Comparison of ENCODE assay signal across 1 cellular context in the genomic region with DNA sequence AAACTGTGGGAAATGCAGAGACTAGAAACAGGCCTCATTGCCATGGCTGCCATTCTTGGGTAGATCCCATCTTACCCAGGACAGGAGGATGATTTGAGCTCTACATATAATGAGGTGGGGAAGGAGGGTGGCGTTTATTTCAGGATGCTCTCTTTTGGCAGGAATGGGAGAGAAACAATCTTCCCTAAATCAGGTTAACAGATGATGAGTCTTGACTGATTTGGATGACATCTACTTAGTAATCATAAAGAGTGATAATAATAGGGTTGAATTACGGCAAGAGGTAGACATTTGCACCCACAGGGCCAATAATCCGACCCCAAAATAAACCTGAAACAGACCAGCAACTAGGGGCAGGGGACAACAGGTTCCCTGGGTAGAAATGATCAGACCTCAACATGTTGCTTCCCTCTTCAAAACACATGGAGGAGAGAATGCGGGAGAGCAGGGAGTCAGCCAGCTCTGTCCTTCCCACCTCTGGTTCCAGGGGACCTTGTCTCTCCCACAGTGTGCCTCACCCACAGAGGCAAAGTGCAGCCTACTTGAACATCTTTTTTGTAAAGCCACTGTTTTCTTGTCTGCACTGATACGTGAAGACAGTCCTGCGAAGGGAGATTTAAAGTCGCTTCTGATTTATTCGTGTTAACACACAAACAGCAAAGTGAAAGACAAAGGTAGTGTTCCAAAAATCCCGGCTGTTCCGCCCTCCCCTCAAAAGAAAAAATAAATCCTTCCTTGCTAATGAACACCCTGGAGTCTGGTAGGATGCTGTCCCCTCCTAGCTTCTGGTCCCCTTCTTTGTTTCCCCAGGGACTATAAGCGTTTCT.
A peak's percentile ranks its signal among the peaks of the same experiment; 100 is the strongest.
TF ChIP-seq lines count a peak whose summit lies in the region.

No MANE protein-coding gene starts in this region.

TF ChIP-seq in HepG2, 621 proteins besides CTCF, POLR2A, EP300 and RAD21 (continued from another document and continues in another):
- TF ChIP-seq SIN3A (IDR thresholded peaks at IDR 0.05; ENCODE audit: borderline replicate concordance, low read depth, low read length): peak; percentile 73; the same call in 1 of the 2 replicates
- TF ChIP-seq ZFP62 (CRISPR knock-in tag; IDR thresholded peaks at IDR 0.05): no peak
- TF ChIP-seq ZNF232 (CRISPR knock-in tag; IDR thresholded peaks at IDR 0.05; ENCODE audit: borderline replicate concordance): no peak
- no peak for TF ChIP-seq ZNF687 (CRISPR knock-in tag; IDR thresholded peaks at IDR 0.05)
- TF ChIP-seq, protein P1, sequence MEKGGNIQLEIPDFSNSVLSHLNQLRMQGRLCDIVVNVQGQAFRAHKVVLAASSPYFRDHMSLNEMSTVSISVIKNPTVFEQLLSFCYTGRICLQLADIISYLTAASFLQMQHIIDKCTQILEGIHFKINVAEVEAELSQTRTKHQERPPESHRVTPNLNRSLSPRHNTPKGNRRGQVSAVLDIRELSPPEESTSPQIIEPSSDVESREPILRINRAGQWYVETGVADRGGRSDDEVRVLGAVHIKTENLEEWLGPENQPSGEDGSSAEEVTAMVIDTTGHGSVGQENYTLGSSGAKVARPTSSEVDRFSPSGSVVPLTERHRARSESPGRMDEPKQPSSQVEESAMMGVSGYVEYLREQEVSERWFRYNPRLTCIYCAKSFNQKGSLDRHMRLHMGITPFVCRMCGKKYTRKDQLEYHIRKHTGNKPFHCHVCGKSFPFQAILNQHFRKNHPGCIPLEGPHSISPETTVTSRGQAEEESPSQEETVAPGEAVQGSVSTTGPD (CRISPR knock-in tag; IDR thresholded peaks at IDR 0.05): no peak
- TF ChIP-seq, protein P2, sequence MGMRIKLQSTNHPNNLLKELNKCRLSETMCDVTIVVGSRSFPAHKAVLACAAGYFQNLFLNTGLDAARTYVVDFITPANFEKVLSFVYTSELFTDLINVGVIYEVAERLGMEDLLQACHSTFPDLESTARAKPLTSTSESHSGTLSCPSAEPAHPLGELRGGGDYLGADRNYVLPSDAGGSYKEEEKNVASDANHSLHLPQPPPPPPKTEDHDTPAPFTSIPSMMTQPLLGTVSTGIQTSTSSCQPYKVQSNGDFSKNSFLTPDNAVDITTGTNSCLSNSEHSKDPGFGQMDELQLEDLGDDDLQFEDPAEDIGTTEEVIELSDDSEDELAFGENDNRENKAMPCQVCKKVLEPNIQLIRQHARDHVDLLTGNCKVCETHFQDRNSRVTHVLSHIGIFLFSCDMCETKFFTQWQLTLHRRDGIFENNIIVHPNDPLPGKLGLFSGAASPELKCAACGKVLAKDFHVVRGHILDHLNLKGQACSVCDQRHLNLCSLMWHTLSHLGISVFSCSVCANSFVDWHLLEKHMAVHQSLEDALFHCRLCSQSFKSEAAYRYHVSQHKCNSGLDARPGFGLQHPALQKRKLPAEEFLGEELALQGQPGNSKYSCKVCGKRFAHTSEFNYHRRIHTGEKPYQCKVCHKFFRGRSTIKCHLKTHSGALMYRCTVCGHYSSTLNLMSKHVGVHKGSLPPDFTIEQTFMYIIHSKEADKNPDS (CRISPR knock-in tag; IDR thresholded peaks at IDR 0.05): no peak
- TF ChIP-seq ZNF773 (CRISPR knock-in tag; IDR thresholded peaks at IDR 0.05; ENCODE audit: borderline replicate concordance): no peak
- TF ChIP-seq NRL (CRISPR knock-in tag; IDR thresholded peaks at IDR 0.05; ENCODE audit: borderline replicate concordance): no peak
- TF ChIP-seq SMC3 (IDR thresholded peaks at IDR 0.05; ENCODE audit: low read length): no peak
- no peak for TF ChIP-seq ONECUT2 (CRISPR knock-in tag; IDR thresholded peaks at IDR 0.05)
- no peak for TF ChIP-seq EED (CRISPR knock-in tag; IDR thresholded peaks at IDR 0.05)
- TF ChIP-seq ZNF317 (CRISPR knock-in tag; IDR thresholded peaks at IDR 0.05): no peak
- TF ChIP-seq TFE3 (CRISPR knock-in tag; IDR thresholded peaks at IDR 0.05): peak; percentile 54; the same call in 1 of the 2 replicates
- no peak for TF ChIP-seq HES4 (CRISPR knock-in tag; IDR thresholded peaks at IDR 0.05; ENCODE audit: borderline replicate concordance)
- peak; percentile 15; the same call in 1 of the 2 replicates for TF ChIP-seq POGK (CRISPR knock-in tag; conservative IDR thresholded peaks at IDR 0.05)
- no peak for TF ChIP-seq ZSCAN20 (CRISPR knock-in tag; IDR thresholded peaks at IDR 0.05; ENCODE audit: borderline replicate concordance)
- TF ChIP-seq MAF1 (CRISPR knock-in tag; IDR thresholded peaks at IDR 0.05; ENCODE audit: borderline replicate concordance): no peak
- TF ChIP-seq PATZ1 (CRISPR knock-in tag; IDR thresholded peaks at IDR 0.05): 0 out of 2 replicates have a peak, but pooled peaks have one; percentile 14
- TF ChIP-seq ZNF292 (CRISPR knock-in tag; IDR thresholded peaks at IDR 0.05; ENCODE audit: borderline replicate concordance, low read depth): 0 out of 2 replicates have a peak, but pooled peaks have one; percentile 30
- TF ChIP-seq ZNF276 (CRISPR knock-in tag; IDR thresholded peaks at IDR 0.05; ENCODE audit: low read depth): 0 out of 2 replicates have a peak, but pooled peaks have one; percentile 15
- TF ChIP-seq NONO (IDR thresholded peaks at IDR 0.05): no peak
- no peak for TF ChIP-seq NONO (CRISPR knock-in tag; conservative IDR thresholded peaks at IDR 0.05)
- TF ChIP-seq, protein P3, sequence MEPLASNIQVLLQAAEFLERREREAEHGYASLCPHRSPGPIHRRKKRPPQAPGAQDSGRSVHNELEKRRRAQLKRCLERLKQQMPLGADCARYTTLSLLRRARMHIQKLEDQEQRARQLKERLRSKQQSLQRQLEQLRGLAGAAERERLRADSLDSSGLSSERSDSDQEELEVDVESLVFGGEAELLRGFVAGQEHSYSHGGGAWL (CRISPR knock-in tag; IDR thresholded peaks at IDR 0.05): no peak
- peak; percentile 93 for TF ChIP-seq SRSF4 (IDR thresholded peaks at IDR 0.05; ENCODE audit: low read depth, low read length, poor library complexity, severe bottlenecking)
- TF ChIP-seq NFE2 (CRISPR knock-in tag; IDR thresholded peaks at IDR 0.05): 0 out of 2 replicates have a peak, but pooled peaks have one; percentile 12
- peak; percentile 76; the same call in 1 of the 2 replicates for TF ChIP-seq POLR2AphosphoS5 (IDR thresholded peaks at IDR 0.05; ENCODE audit: low read depth, low read length)
- TF ChIP-seq POLR2AphosphoS2 (IDR thresholded peaks at IDR 0.05; ENCODE audit: low read depth, low read length): peak; percentile 69; the same call in 1 of the 2 replicates
- TF ChIP-seq, protein P4, sequence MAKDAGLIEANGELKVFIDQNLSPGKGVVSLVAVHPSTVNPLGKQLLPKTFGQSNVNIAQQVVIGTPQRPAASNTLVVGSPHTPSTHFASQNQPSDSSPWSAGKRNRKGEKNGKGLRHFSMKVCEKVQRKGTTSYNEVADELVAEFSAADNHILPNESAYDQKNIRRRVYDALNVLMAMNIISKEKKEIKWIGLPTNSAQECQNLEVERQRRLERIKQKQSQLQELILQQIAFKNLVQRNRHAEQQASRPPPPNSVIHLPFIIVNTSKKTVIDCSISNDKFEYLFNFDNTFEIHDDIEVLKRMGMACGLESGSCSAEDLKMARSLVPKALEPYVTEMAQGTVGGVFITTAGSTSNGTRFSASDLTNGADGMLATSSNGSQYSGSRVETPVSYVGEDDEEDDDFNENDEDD (CRISPR knock-in tag; IDR thresholded peaks at IDR 0.05; ENCODE audit: borderline replicate concordance): peak; percentile 79; the same call in 1 of the 2 replicates
- TF ChIP-seq CBX2 (IDR thresholded peaks at IDR 0.05; ENCODE audit: low read depth, low read length): no peak
- no peak for TF ChIP-seq CBX2 (CRISPR knock-in tag; IDR thresholded peaks at IDR 0.05; ENCODE audit: low read depth)
- peak; percentile 20 for TF ChIP-seq PHF5A (CRISPR knock-in tag; IDR thresholded peaks at IDR 0.05; ENCODE audit: low read depth, unreplicated experiment)
- no peak for TF ChIP-seq MYNN (CRISPR knock-in tag; IDR thresholded peaks at IDR 0.05; ENCODE audit: low read depth)
- no peak for TF ChIP-seq RBAK (CRISPR knock-in tag; IDR thresholded peaks at IDR 0.05)
